ENCODE assay signal across 8 cellular contexts in genomic region chr10:119208553-119208940, GRCh38. TPM values are rescaled to one million over a fixed set of nuclear protein-coding genes. Genes with fewer than 3 reads are reported as not detected.
DNase-seq lines count a peak whose midpoint lies in the region; ATAC-seq and TF ChIP-seq lines count a peak whose summit lies in the region.

No MANE protein-coding gene starts in this region.

- H3K27me3 ChIP-seq in MG63: no peaks in the 10 kb centered on the region

- H3K9me3 Mint-ChIP-seq in CD14-positive monocyte (peaks cover 0 to 1% (median 0%) of the 10 kb centered on the region in 7 donors), natural killer cell (no peaks in the 10 kb centered on the region)
- H3K9me3 Mint-ChIP-seq in dendritic cell treated with granulocyte-macrophage colony-stimulating factor and Interleukin-4, amounts not matched to agents 40 ng/mL and 50 ng/mL, for 4 days: no peaks in the 10 kb centered on the region

- H3K36me3 Mint-ChIP-seq in CD14-positive monocyte: peaks cover 6 to 7% of the 10 kb centered on the region in 2 donors
- peaks cover 6% of the 10 kb centered on the region for H3K36me3 Mint-ChIP-seq in dendritic cell treated with granulocyte-macrophage colony-stimulating factor and Interleukin-4, amounts not matched to agents 40 ng/mL and 50 ng/mL, for 4 days (ENCODE audit: low read depth)
- H3K36me3 Mint-ChIP-seq in natural killer cell: no peaks in the 10 kb centered on the region

- intact Hi-C loops in CD14-positive monocyte (cut with micrococcal nuclease) (loop anchor here in 1 of 2 donors (10.0 kb wide), 2 partner anchors 96 to 454 kb away; partner anchors contain the start of gene CACUL1), natural killer cell (cut with micrococcal nuclease) (no loop called here)
- intact Hi-C loops in dendritic cell treated with granulocyte-macrophage colony-stimulating factor and Interleukin-4, amounts not matched to agents 40 ng/mL and 50 ng/mL, for 4 days (cut with micrococcal nuclease): loop anchor here (5.0 kb wide), 1 partner anchor 389 kb away; the partner anchor contains the start of gene TIAL1

- peak overlapping the region in 3 of 7 donors; percentile 18 to 83 (median 22) for H3K27ac Mint-ChIP-seq in CD14-positive monocyte
- H3K27ac Mint-ChIP-seq in dendritic cell treated with granulocyte-macrophage colony-stimulating factor and Interleukin-4, amounts not matched to agents 40 ng/mL and 50 ng/mL, for 4 days: peak overlapping the region; percentile 47
- H3K27ac Mint-ChIP-seq in natural killer cell: peak overlapping the region; percentile 92 to 93

- peak overlapping the region; percentile 65 for H3K4me3 ChIP-seq in MG63

- H3K4me1 Mint-ChIP-seq in CD14-positive monocyte (peaks cover 48% of the 10 kb centered on the region), natural killer cell (peaks cover 54% of the 10 kb centered on the region in 2 donors)
- H3K4me1 Mint-ChIP-seq in dendritic cell treated with granulocyte-macrophage colony-stimulating factor and Interleukin-4, amounts not matched to agents 40 ng/mL and 50 ng/mL, for 4 days (ENCODE audit: low read depth): peaks cover 38% of the 10 kb centered on the region

- ATAC-seq in natural killer cell: no peak
- no peak for ATAC-seq in GM18498 (IDR thresholded peaks at IDR 0.05; ENCODE audit: unreplicated experiment)

- H3K36me3 ChIP-seq in MG63: peaks cover 14% of the 10 kb centered on the region

- TF ChIP-seq CTCF in CD14-positive monocyte (IDR thresholded peaks at IDR 0.05): no peak
- TF ChIP-seq CTCF in natural killer cell (IDR thresholded peaks at IDR 0.05): no peak

- H3K27me3 Mint-ChIP-seq in CD14-positive monocyte (ENCODE audit: low read depth in 3 of 3) (peaks cover 3 to 17% (median 16%) of the 10 kb centered on the region in 3 donors), natural killer cell (ENCODE audit: low read depth in 2 of 2) (no peaks in the 10 kb centered on the region)
- peaks cover 17% of the 10 kb centered on the region for H3K27me3 Mint-ChIP-seq in dendritic cell treated with granulocyte-macrophage colony-stimulating factor and Interleukin-4, amounts not matched to agents 40 ng/mL and 50 ng/mL, for 4 days

- H3K9me3 ChIP-seq in MG63: no peaks in the 10 kb centered on the region

- no peak for DNase-seq in CD14-positive monocyte (ENCODE audit: low spot score)
- DNase-seq in MG63: no peak
- no peak for DNase-seq in natural killer cell
- no peak for DNase-seq in superior temporal gyrus (ENCODE audit: extremely low spot score)
- DNase-seq in A172 (ENCODE audit: low spot score): no peak
- no peak for DNase-seq in stimulated activated CD4-positive, alpha-beta T cell treated with anti-CD3 and anti-CD28 coated beads, Interleukin-12 subunit alpha, Interleukin-12 subunit beta, amount 100 ng/mL, for 4 hours

- H3K4me3 Mint-ChIP-seq in CD14-positive monocyte (peak overlapping the region; percentile 95 to 96), natural killer cell (peak overlapping the region; percentile 89)
- peak overlapping the region; percentile 85 for H3K4me3 Mint-ChIP-seq in dendritic cell treated with granulocyte-macrophage colony-stimulating factor and Interleukin-4, amounts not matched to agents 40 ng/mL and 50 ng/mL, for 4 days

RNA-seq across cellular contexts. Expression of gene GRK5, which starts 1.2 kb away (rescaled TPM):
- 1 to 10 TPM; 1.2 to 2.8 TPM for polyA plus RNA-seq in CD14-positive monocyte
- 18.3 and 22.8 TPM in 2 replicates for total RNA-seq in MG63 (2014; rRNA removed; shearing (Covaris generic); ENCODE audit: low replicate concordance)
- 10 to 100 TPM; 37.6 to 54.3 (median 47.9) TPM for total RNA-seq in natural killer cell
- total RNA-seq in A172 (2014; rRNA removed; shearing (Covaris generic)): 12.2 and 13.0 TPM in 2 replicates

RNA-seq across cellular contexts. Expression of gene PRDX3, which starts 29.9 kb away (rescaled TPM):
- 100 to 1,000 TPM; 410 to 459 TPM for polyA plus RNA-seq in CD14-positive monocyte
- total RNA-seq in MG63 (2014; rRNA removed; shearing (Covaris generic); ENCODE audit: low replicate concordance): 203 and 261 TPM in 2 replicates
- 10 to 100 TPM; 12.5 to 17.4 (median 15.3) TPM for total RNA-seq in natural killer cell
- total RNA-seq in A172 (2014; rRNA removed; shearing (Covaris generic)): 407 and 411 TPM in 2 replicates

RNA-seq across cellular contexts. Expression of gene SFXN4, which starts 43.0 kb away (rescaled TPM):
- polyA plus RNA-seq in CD14-positive monocyte: 10 to 100 TPM; 18.3 to 20.4 TPM
- total RNA-seq in MG63 (2014; rRNA removed; shearing (Covaris generic); ENCODE audit: low replicate concordance): 24.4 and 28.6 TPM in 2 replicates
- 10 to 100 TPM in 1 of 3 donors, 1 to 10 TPM in 2; 5.5 to 13.7 (median 8.1) TPM for total RNA-seq in natural killer cell
- total RNA-seq in A172 (2014; rRNA removed; shearing (Covaris generic)): 35.0 and 40.7 TPM in 2 replicates

Comparison
In these comparisons a context has a peak if more than half of its experiments do, and no peak if none do; other contexts are left out.
1. RNA of gene PRDX3, which starts 29.9 kb away (total RNA-seq): 407 to 411 TPM in A172 and 203 to 261 TPM in MG63; 12.5 to 17.4 TPM in natural killer cell; every median in the first group is over 10 times any median in the second.
2. Peak in every context shown above with its lines, with median percentiles within 50 percentile points of each other: H3K4me3 Mint-ChIP-seq.